8 cellular contexts compared by ENCODE assay signal in the genomic region with DNA sequence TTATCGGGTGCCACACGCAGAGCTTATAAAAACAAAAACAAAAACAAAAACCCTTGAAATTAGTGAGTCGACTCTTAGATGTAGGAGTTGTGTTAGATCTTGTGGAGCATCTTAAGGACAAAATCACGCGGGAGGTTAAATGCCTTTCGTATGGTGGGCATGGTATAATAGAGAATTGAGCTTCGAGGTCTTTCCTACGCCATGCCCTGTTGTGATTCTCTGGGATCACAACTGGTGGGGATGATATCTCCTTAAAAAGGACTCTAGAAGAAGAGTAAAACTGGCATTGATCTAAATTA. TPM values are rescaled to one million over a fixed set of nuclear protein-coding genes. Genes with fewer than 3 reads are reported as not detected.
DNase-seq lines count a peak whose midpoint lies in the region; ATAC-seq and TF ChIP-seq lines count a peak whose summit lies in the region.

No MANE protein-coding gene starts in this region.

- H3K14ac ChIP-seq in mesenchymal stem cell (ENCODE audit: low read length in 2 of 2), result no peak overlapping the region

- H3K36me3 ChIP-seq in cardiac muscle cell (no peaks in the 10 kb centered on the region), breast epithelium (no peaks in the 10 kb centered on the region), mesenchymal stem cell (ENCODE audit: control insufficient read depth in 1 of 2, insufficient read depth in 2 of 2, low read depth in 1 of 2, low read length in 2 of 2) (no peaks in the 10 kb centered on the region), upper lobe of right lung (no peaks in the 10 kb centered on the region)

- H3K27ac ChIP-seq in cardiac muscle cell (peak overlapping the region; percentile 47), breast epithelium (peak overlapping the region; percentile 98 to 99), mesenchymal stem cell (ENCODE audit: low read length, poor library complexity, severe bottlenecking) (peak overlapping the region; percentile 61), upper lobe of right lung (peak overlapping the region; percentile 99)

- H2BK120ac ChIP-seq in mesenchymal stem cell (ENCODE audit: low read depth, low read length), result no peak overlapping the region

- H3K4ac ChIP-seq in mesenchymal stem cell (ENCODE audit: low read depth in 1 of 2, low read length in 2 of 2), result no peak overlapping the region

- H3K79me1 ChIP-seq in mesenchymal stem cell (replicated peaks; ENCODE audit: low read length, poor library complexity, severe bottlenecking), result peaks cover 6% of the 10 kb centered on the region

- DNase-seq in cardiac muscle cell (ENCODE audit: low read depth in 1 of 2, low spot score in 1 of 2) (no peak), Right ventricle myocardium superior (no peak), breast epithelium (ENCODE audit: low spot score in 2 of 2) (no peak), mesenchymal stem cell (no peak), upper lobe of right lung (no peak), RKO (ENCODE audit: low spot score) (no peak), ureter (ENCODE audit: low spot score) (no peak), inferior parietal cortex (ENCODE audit: extremely low spot score) (no peak)

- no peak overlapping the region for H3K23ac ChIP-seq in mesenchymal stem cell (ENCODE audit: low read length in 2 of 2)

- H3K4me1 ChIP-seq in cardiac muscle cell (ENCODE audit: low read depth), result peaks cover 27% of the 10 kb centered on the region
- no peaks in the 10 kb centered on the region for H3K4me1 ChIP-seq in breast epithelium
- H3K4me1 ChIP-seq in mesenchymal stem cell (ENCODE audit: control insufficient read depth, insufficient read depth, low read depth, low read length), result peaks cover 10% of the 10 kb centered on the region
- peaks cover 24% of the 10 kb centered on the region for H3K4me1 ChIP-seq in upper lobe of right lung

- peak overlapping the region; percentile 39 for H3K4me2 ChIP-seq in mesenchymal stem cell (ENCODE audit: low read length, poor library complexity, severe bottlenecking)

- peak overlapping the region; percentile 47 for H2BK5ac ChIP-seq in mesenchymal stem cell (ENCODE audit: low read depth, low read length, poor library complexity, severe bottlenecking)

- no peak overlapping the region for H2BK12ac ChIP-seq in mesenchymal stem cell (ENCODE audit: low read length in 2 of 2)

- H3K27me3 ChIP-seq in cardiac muscle cell (no peaks in the 10 kb centered on the region), breast epithelium (no peaks in the 10 kb centered on the region), mesenchymal stem cell (ENCODE audit: control insufficient read depth in 1 of 2, insufficient read depth in 1 of 2, low read length in 2 of 2) (no peaks in the 10 kb centered on the region), upper lobe of right lung (no peaks in the 10 kb centered on the region)

- intact Hi-C loops in Right ventricle myocardium superior (cut with DNase I), result loop anchor here (5.0 to 10.0 kb wide), 2 partner anchors 272 to 375 kb away; no protein-coding TSS in a partner anchor
- intact Hi-C loops in breast epithelium (cut with DNase I; ENCODE audit: low total_unique reads), result no loop called here
- intact Hi-C loops in upper lobe of right lung (cut with DNase I), result loop anchor here (5.0 kb wide), 1 partner anchor 375 kb away; no protein-coding TSS in a partner anchor

- ATAC-seq in Right ventricle myocardium superior (ENCODE audit: poor library complexity) (no peak), upper lobe of right lung (no peak)

- H2BK15ac ChIP-seq in mesenchymal stem cell (ENCODE audit: low read depth, poor library complexity, severe bottlenecking), result no peak overlapping the region

- H3K9ac ChIP-seq in mesenchymal stem cell (ENCODE audit: low read length), result peak overlapping the region; percentile 83

- TF ChIP-seq CTCF in cardiac muscle cell (IDR thresholded peaks at IDR 0.05; ENCODE audit: low read depth, low read length) (no peak), breast epithelium (IDR thresholded peaks at IDR 0.05) (no peak), upper lobe of right lung (IDR thresholded peaks at IDR 0.05) (no peak)

- no peak overlapping the region for H3K18ac ChIP-seq in mesenchymal stem cell (ENCODE audit: low read depth in 1 of 2, low read length in 2 of 2)

- no peak overlapping the region for H4K91ac ChIP-seq in mesenchymal stem cell (ENCODE audit: low read length)

- 31% methylated on average over 5 of the region's 8 CpGs for WGBS in mesenchymal stem cell

- peak overlapping the region; percentile 77 for H2AFZ ChIP-seq in mesenchymal stem cell (ENCODE audit: low read depth, low read length)

- H4K8ac ChIP-seq in mesenchymal stem cell (ENCODE audit: low read length), result peak overlapping the region; percentile 53

- no peak for TF ChIP-seq POLR2A in breast epithelium (IDR thresholded peaks at IDR 0.05)

- no peak overlapping the region for H2AK5ac ChIP-seq in mesenchymal stem cell (ENCODE audit: low read length, severe bottlenecking)

- H3K4me3 ChIP-seq in cardiac muscle cell, result peak overlapping the region; percentile 98
- peak overlapping the region; percentile 79 to 95 (median 85) for H3K4me3 ChIP-seq in breast epithelium
- peak overlapping the region in 1 of 2 experiments; percentile 95 for H3K4me3 ChIP-seq in mesenchymal stem cell (ENCODE audit: insufficient read depth in 1 of 2, low read depth in 1 of 2, low read length in 2 of 2)
- peak overlapping the region; percentile 87 for H3K4me3 ChIP-seq in upper lobe of right lung

- H3K9me3 ChIP-seq in cardiac muscle cell (ENCODE audit: low read depth), result no peaks in the 10 kb centered on the region
- no peaks in the 10 kb centered on the region for H3K9me3 ChIP-seq in breast epithelium
- H3K9me3 ChIP-seq in mesenchymal stem cell (ENCODE audit: control insufficient read depth, low read length), result no peaks in the 10 kb centered on the region
- no peaks in the 10 kb centered on the region for H3K9me3 ChIP-seq in upper lobe of right lung

RNA-seq across cellular contexts. Expression of a gene that starts 0.8 kb away (rescaled TPM):
- total RNA-seq in cardiac muscle cell, result 22.1 and 41.8 TPM in 2 replicates
- polyA plus RNA-seq in cardiac muscle cell, result 18.7 and 36.7 TPM in 2 replicates
- total RNA-seq in Right ventricle myocardium superior, result 30.8 TPM
- 100 to 1,000 TPM in 2 of 3 donors, 10 to 100 TPM in 1; 95.7 to 211 (median 168) TPM for total RNA-seq in breast epithelium
- polyA plus RNA-seq in mesenchymal stem cell (2013, experiment 1 of 2), result 31.5 TPM
- polyA plus RNA-seq in mesenchymal stem cell (2013, experiment 2 of 2), result 32.3 TPM
- total RNA-seq in upper lobe of right lung, result 52.1 TPM
- 77.8 TPM for total RNA-seq in ureter

Comparison
In these comparisons a context has a peak if more than half of its experiments do, and no peak if none do; other contexts are left out.
1. H3K27ac ChIP-seq: peak in every context shown above with its lines; median percentile 99 in upper lobe of right lung; 98 in breast epithelium; 61 in mesenchymal stem cell; 47 in cardiac muscle cell.